ENCODE assay signal across 8 cellular contexts in genomic region chr6:168884646-168885086, GRCh38.
DNase-seq lines count a peak whose midpoint lies in the region; ATAC-seq and TF ChIP-seq lines count a peak whose summit lies in the region.

No MANE protein-coding gene starts in this region.

- TF ChIP-seq CTCF in AG04450 (IDR thresholded peaks at IDR 0.05; ENCODE audit: low read depth, low read length) (peak; percentile 69), glutamatergic neuron (IDR thresholded peaks at IDR 0.05; ENCODE audit: partially characterized antibody, unreplicated experiment) (peak; percentile 96), type B pancreatic cell (conservative IDR thresholded peaks at IDR 0.05) (peak; percentile 98)

- H3K9me3 Mint-ChIP-seq in activated naive CD4-positive, alpha-beta T cell treated with anti-CD3 and anti-CD28 coated beads for 36 hours: no peaks in the 10 kb centered on the region
- H3K9me3 Mint-ChIP-seq in glutamatergic neuron (ENCODE audit: unreplicated experiment) (peaks cover 6% of the 10 kb centered on the region), type B pancreatic cell (no peaks in the 10 kb centered on the region)

- no peaks in the 10 kb centered on the region; the same call in 1 of the 2 replicates for H3K9me3 ChIP-seq in AG04450 (ENCODE audit: control insufficient read depth, insufficient read depth, low read length)

- peak; percentile 93 for ATAC-seq in GM18868 (IDR thresholded peaks at IDR 0.05; ENCODE audit: unreplicated experiment)

- H3K27ac Mint-ChIP-seq in activated naive CD4-positive, alpha-beta T cell treated with anti-CD3 and anti-CD28 coated beads for 36 hours: no peak overlapping the region
- no peak overlapping the region for H3K27ac Mint-ChIP-seq in glutamatergic neuron (ENCODE audit: unreplicated experiment)
- no peak overlapping the region for H3K27ac Mint-ChIP-seq in type B pancreatic cell

- no peaks in the 10 kb centered on the region for H3K27me3 Mint-ChIP-seq in activated naive CD4-positive, alpha-beta T cell treated with anti-CD3 and anti-CD28 coated beads for 36 hours (ENCODE audit: low read depth)
- H3K27me3 Mint-ChIP-seq in glutamatergic neuron (ENCODE audit: unreplicated experiment) (peaks cover 7% of the 10 kb centered on the region), type B pancreatic cell (peaks cover 21% of the 10 kb centered on the region)

- H3K27me3 ChIP-seq in AG04450 (ENCODE audit: control insufficient read depth, insufficient read depth, low read length): peaks cover 4% of the 10 kb centered on the region

- POLR2A ChIA-PET in AG04450 (lab: Yijun Ruan, JAX): no interaction called here

- peak overlapping the region; percentile 62 for H3K4me3 Mint-ChIP-seq in activated naive CD4-positive, alpha-beta T cell treated with anti-CD3 and anti-CD28 coated beads for 36 hours
- H3K4me3 Mint-ChIP-seq in glutamatergic neuron (ENCODE audit: unreplicated experiment): no peak overlapping the region
- H3K4me3 Mint-ChIP-seq in type B pancreatic cell: no peak overlapping the region

- DNase-seq in AG04450 (ENCODE audit: low read depth, low spot score) (no peak), HT1080 (ENCODE audit: low read depth) (peak; percentile 25), SK-MEL-5 (ENCODE audit: low read depth, low spot score) (peak; percentile 43), glutamatergic neuron (peak; percentile 86), posterior vena cava (ENCODE audit: low spot score) (peak; percentile 93), type B pancreatic cell (ENCODE audit: extremely low spot score, unreplicated experiment) (peak; percentile 87)
- DNase-seq in activated naive CD4-positive, alpha-beta T cell treated with anti-CD3 and anti-CD28 coated beads for 36 hours: peak; percentile 76

- H3K36me3 Mint-ChIP-seq in activated naive CD4-positive, alpha-beta T cell treated with anti-CD3 and anti-CD28 coated beads for 36 hours (ENCODE audit: low read depth): no peaks in the 10 kb centered on the region
- peaks cover 4% of the 10 kb centered on the region for H3K36me3 Mint-ChIP-seq in glutamatergic neuron (ENCODE audit: unreplicated experiment)
- H3K36me3 Mint-ChIP-seq in type B pancreatic cell: no peaks in the 10 kb centered on the region

- no peak overlapping the region for H3K27ac ChIP-seq in AG04450 (ENCODE audit: low read depth, low read length)

- H3K4me1 Mint-ChIP-seq in activated naive CD4-positive, alpha-beta T cell treated with anti-CD3 and anti-CD28 coated beads for 36 hours (ENCODE audit: low read depth): peaks cover 8% of the 10 kb centered on the region
- H3K4me1 Mint-ChIP-seq in glutamatergic neuron (ENCODE audit: low read depth, unreplicated experiment) (no peaks in the 10 kb centered on the region), type B pancreatic cell (ENCODE audit: unreplicated experiment) (peaks cover 4% of the 10 kb centered on the region)

- H3K4me3 ChIP-seq in AG04450 (ENCODE audit: low read depth, low read length): no peak overlapping the region

- CTCF ChIA-PET in AG04450 (lab: Charles Lee): no interaction called here
- CTCF ChIA-PET in activated naive CD4-positive, alpha-beta T cell treated with anti-CD3 and anti-CD28 coated beads for 36 hours (lab: Charles Lee): interaction anchor here (0.7 to 1.4 kb wide), 4 partner anchors 8 to 515 kb away, joined by 3 read pairs; no protein-coding TSS in a partner anchor

- in situ Hi-C loops in SK-MEL-5 (cut with HindIII; ENCODE audit: low pct_unique_long_range_greater_than_20kb, low sequenced_read_pairs): no loop called here

- intact Hi-C loops in activated naive CD4-positive, alpha-beta T cell treated with anti-CD3 and anti-CD28 coated beads for 36 hours (cut with micrococcal nuclease): loop anchor here (1.0 to 10.0 kb wide), 4 partner anchors 260 to 976 kb away; no protein-coding TSS in a partner anchor
- intact Hi-C loops in posterior vena cava (cut with DNase I): loop anchor here (1.0 to 10.0 kb wide), 4 partner anchors 270 to 516 kb away; no protein-coding TSS in a partner anchor
